Comparison of ENCODE assay signal across 1 cellular context in the genomic region with DNA sequence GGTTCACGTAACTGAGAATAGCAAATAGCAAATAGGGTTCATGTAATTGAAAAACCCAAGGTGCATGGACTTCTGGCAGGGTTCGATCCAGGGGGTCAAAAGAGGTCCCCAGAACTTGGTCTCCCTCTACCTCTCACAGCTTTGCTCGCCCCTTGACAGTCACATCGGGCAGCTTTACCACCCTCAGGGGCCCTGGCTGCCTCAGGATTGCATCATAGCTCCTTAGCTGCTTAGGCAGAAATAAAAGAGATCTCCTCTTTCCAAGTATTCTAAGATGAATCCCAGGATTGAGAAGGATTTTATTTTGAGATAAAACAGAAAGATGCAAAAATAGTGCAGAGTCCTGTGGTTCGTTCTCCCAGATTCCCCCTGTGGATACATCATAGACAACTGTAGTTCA.
TF ChIP-seq lines count a peak whose summit lies in the region.

No MANE protein-coding gene starts in this region.

TF ChIP-seq in GM12878, 131 proteins besides CTCF, POLR2A, EP300 and RAD21:
- TF ChIP-seq MYB (IDR thresholded peaks at IDR 0.05; ENCODE audit: borderline replicate concordance, low read depth, low read length) (no peak), RB1 (IDR thresholded peaks at IDR 0.05; ENCODE audit: borderline replicate concordance) (no peak), SMAD5 (IDR thresholded peaks at IDR 0.05; ENCODE audit: low read depth) (no peak), SRF (IDR thresholded peaks at IDR 0.05; ENCODE audit: low read depth in 2 of 2, low read length in 2 of 2) (no peak), RUNX3 (IDR thresholded peaks at IDR 0.05; ENCODE audit: low read length) (no peak), RFX5 (IDR thresholded peaks at IDR 0.05; ENCODE audit: low read depth, low read length) (no peak), TCF12 (IDR thresholded peaks at IDR 0.05; ENCODE audit: low read depth, low read length) (no peak), STAT3 (IDR thresholded peaks at IDR 0.05; ENCODE audit: low read depth, low read length) (no peak), SUPT20H (IDR thresholded peaks at IDR 0.05; ENCODE audit: borderline replicate concordance, control insufficient read depth, low read depth, low read length) (no peak), ETV6 (conservative IDR thresholded peaks at IDR 0.05 in 1 of 2, IDR thresholded peaks at IDR 0.05 in 1 of 2; ENCODE audit: borderline replicate concordance in 1 of 2, low read depth in 1 of 2) (no peak), TCF3 (IDR thresholded peaks at IDR 0.05; ENCODE audit: borderline replicate concordance, insufficient read depth, low read depth, low read length) (no peak), CHD1 (IDR thresholded peaks at IDR 0.05; ENCODE audit: low read depth, low read length) (no peak)
- TF ChIP-seq, protein P1, sequence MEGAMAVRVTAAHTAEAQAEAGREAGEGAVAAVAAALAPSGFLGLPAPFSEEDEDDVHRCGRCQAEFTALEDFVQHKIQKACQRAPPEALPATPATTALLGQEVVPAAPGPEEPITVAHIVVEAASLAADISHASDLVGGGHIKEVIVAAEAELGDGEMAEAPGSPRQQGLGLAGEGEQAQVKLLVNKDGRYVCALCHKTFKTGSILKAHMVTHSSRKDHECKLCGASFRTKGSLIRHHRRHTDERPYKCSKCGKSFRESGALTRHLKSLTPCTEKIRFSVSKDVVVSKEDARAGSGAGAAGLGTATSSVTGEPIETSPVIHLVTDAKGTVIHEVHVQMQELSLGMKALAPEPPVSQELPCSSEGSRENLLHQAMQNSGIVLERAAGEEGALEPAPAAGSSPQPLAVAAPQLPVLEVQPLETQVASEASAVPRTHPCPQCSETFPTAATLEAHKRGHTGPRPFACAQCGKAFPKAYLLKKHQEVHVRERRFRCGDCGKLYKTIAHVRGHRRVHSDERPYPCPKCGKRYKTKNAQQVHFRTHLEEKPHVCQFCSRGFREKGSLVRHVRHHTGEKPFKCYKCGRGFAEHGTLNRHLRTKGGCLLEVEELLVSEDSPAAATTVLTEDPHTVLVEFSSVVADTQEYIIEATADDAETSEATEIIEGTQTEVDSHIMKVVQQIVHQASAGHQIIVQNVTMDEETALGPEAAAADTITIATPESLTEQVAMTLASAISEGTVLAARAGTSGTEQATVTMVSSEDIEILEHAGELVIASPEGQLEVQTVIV (IDR thresholded peaks at IDR 0.05; ENCODE audit: borderline replicate concordance, partially characterized antibody): no peak
- TF ChIP-seq, protein P2, sequence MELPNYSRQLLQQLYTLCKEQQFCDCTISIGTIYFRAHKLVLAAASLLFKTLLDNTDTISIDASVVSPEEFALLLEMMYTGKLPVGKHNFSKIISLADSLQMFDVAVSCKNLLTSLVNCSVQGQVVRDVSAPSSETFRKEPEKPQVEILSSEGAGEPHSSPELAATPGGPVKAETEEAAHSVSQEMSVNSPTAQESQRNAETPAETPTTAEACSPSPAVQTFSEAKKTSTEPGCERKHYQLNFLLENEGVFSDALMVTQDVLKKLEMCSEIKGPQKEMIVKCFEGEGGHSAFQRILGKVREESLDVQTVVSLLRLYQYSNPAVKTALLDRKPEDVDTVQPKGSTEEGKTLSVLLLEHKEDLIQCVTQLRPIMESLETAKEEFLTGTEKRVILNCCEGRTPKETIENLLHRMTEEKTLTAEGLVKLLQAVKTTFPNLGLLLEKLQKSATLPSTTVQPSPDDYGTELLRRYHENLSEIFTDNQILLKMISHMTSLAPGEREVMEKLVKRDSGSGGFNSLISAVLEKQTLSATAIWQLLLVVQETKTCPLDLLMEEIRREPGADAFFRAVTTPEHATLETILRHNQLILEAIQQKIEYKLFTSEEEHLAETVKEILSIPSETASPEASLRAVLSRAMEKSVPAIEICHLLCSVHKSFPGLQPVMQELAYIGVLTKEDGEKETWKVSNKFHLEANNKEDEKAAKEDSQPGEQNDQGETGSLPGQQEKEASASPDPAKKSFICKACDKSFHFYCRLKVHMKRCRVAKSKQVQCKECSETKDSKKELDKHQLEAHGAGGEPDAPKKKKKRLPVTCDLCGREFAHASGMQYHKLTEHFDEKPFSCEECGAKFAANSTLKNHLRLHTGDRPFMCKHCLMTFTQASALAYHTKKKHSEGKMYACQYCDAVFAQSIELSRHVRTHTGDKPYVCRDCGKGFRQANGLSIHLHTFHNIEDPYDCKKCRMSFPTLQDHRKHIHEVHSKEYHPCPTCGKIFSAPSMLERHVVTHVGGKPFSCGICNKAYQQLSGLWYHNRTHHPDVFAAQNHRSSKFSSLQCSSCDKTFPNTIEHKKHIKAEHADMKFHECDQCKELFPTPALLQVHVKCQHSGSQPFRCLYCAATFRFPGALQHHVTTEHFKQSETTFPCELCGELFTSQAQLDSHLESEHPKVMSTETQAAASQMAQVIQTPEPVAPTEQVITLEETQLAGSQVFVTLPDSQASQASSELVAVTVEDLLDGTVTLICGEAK (IDR thresholded peaks at IDR 0.05; ENCODE audit: borderline replicate concordance): no peak
- TF ChIP-seq, protein P3, sequence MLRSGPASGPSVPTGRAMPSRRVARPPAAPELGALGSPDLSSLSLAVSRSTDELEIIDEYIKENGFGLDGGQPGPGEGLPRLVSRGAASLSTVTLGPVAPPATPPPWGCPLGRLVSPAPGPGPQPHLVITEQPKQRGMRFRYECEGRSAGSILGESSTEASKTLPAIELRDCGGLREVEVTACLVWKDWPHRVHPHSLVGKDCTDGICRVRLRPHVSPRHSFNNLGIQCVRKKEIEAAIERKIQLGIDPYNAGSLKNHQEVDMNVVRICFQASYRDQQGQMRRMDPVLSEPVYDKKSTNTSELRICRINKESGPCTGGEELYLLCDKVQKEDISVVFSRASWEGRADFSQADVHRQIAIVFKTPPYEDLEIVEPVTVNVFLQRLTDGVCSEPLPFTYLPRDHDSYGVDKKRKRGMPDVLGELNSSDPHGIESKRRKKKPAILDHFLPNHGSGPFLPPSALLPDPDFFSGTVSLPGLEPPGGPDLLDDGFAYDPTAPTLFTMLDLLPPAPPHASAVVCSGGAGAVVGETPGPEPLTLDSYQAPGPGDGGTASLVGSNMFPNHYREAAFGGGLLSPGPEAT (IDR thresholded peaks at IDR 0.05; ENCODE audit: low read depth): no peak
- TF ChIP-seq, protein P4, sequence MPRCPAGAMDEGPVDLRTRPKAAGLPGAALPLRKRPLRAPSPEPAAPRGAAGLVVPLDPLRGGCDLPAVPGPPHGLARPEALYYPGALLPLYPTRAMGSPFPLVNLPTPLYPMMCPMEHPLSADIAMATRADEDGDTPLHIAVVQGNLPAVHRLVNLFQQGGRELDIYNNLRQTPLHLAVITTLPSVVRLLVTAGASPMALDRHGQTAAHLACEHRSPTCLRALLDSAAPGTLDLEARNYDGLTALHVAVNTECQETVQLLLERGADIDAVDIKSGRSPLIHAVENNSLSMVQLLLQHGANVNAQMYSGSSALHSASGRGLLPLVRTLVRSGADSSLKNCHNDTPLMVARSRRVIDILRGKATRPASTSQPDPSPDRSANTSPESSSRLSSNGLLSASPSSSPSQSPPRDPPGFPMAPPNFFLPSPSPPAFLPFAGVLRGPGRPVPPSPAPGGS (IDR thresholded peaks at IDR 0.05; ENCODE audit: borderline replicate concordance, insufficient read depth, low read depth, low read length, poor library complexity, severe bottlenecking): no peak
- TF ChIP-seq, protein P5, sequence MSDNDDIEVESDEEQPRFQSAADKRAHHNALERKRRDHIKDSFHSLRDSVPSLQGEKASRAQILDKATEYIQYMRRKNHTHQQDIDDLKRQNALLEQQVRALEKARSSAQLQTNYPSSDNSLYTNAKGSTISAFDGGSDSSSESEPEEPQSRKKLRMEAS (IDR thresholded peaks at IDR 0.05; ENCODE audit: low read depth, low read length): no peak
- TF ChIP-seq, protein P6, sequence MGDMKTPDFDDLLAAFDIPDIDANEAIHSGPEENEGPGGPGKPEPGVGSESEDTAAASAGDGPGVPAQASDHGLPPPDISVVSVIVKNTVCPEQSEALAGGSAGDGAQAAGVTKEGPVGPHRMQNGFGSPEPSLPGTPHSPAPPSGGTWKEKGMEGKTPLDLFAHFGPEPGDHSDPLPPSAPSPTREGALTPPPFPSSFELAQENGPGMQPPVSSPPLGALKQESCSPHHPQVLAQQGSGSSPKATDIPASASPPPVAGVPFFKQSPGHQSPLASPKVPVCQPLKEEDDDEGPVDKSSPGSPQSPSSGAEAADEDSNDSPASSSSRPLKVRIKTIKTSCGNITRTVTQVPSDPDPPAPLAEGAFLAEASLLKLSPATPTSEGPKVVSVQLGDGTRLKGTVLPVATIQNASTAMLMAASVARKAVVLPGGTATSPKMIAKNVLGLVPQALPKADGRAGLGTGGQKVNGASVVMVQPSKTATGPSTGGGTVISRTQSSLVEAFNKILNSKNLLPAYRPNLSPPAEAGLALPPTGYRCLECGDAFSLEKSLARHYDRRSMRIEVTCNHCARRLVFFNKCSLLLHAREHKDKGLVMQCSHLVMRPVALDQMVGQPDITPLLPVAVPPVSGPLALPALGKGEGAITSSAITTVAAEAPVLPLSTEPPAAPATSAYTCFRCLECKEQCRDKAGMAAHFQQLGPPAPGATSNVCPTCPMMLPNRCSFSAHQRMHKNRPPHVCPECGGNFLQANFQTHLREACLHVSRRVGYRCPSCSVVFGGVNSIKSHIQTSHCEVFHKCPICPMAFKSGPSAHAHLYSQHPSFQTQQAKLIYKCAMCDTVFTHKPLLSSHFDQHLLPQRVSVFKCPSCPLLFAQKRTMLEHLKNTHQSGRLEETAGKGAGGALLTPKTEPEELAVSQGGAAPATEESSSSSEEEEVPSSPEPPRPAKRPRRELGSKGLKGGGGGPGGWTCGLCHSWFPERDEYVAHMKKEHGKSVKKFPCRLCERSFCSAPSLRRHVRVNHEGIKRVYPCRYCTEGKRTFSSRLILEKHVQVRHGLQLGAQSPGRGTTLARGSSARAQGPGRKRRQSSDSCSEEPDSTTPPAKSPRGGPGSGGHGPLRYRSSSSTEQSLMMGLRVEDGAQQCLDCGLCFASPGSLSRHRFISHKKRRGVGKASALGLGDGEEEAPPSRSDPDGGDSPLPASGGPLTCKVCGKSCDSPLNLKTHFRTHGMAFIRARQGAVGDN (IDR thresholded peaks at IDR 0.05): no peak
- TF ChIP-seq, protein P7, sequence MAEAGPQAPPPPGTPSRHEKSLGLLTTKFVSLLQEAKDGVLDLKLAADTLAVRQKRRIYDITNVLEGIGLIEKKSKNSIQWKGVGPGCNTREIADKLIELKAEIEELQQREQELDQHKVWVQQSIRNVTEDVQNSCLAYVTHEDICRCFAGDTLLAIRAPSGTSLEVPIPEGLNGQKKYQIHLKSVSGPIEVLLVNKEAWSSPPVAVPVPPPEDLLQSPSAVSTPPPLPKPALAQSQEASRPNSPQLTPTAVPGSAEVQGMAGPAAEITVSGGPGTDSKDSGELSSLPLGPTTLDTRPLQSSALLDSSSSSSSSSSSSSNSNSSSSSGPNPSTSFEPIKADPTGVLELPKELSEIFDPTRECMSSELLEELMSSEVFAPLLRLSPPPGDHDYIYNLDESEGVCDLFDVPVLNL (IDR thresholded peaks at IDR 0.05; ENCODE audit: low read depth, low read length): no peak
